In the genomic region with DNA sequence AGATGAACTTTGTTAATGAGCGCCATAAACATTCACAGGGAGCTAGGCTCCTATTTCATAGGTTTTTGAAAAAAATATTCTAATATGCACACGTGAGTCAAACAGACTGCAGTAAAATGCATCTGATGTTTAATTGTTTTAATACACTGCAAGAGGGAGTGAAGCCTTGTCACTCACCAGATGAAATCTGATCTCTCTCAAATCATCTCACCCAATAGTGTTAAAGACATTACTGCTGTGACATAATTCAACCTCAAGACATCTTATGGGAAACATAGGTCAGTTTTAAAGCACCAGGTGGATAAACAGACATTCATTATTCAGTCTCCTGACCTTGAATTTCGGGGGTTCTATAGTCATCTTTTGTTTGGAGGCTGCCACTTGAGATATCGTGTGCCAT, we compare ENCODE assay signal across 1 cellular context.
TF ChIP-seq lines count a peak whose summit lies in the region.

No MANE protein-coding gene starts in this region.

TF ChIP-seq in HEK293, 187 proteins besides CTCF, POLR2A, EP300 and RAD21 (continued from another document):
- TF ChIP-seq, protein P1, sequence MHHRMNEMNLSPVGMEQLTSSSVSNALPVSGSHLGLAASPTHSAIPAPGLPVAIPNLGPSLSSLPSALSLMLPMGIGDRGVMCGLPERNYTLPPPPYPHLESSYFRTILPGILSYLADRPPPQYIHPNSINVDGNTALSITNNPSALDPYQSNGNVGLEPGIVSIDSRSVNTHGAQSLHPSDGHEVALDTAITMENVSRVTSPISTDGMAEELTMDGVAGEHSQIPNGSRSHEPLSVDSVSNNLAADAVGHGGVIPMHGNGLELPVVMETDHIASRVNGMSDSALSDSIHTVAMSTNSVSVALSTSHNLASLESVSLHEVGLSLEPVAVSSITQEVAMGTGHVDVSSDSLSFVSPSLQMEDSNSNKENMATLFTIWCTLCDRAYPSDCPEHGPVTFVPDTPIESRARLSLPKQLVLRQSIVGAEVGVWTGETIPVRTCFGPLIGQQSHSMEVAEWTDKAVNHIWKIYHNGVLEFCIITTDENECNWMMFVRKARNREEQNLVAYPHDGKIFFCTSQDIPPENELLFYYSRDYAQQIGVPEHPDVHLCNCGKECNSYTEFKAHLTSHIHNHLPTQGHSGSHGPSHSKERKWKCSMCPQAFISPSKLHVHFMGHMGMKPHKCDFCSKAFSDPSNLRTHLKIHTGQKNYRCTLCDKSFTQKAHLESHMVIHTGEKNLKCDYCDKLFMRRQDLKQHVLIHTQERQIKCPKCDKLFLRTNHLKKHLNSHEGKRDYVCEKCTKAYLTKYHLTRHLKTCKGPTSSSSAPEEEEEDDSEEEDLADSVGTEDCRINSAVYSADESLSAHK (tag by site-specific recombination; IDR thresholded peaks at IDR 0.05), result peak; percentile 39; the same call in 1 of the 2 replicates
- TF ChIP-seq MZF1 (tag by site-specific recombination; IDR thresholded peaks at IDR 0.05; ENCODE audit: borderline replicate concordance) (no peak), SP7 (tag by site-specific recombination; IDR thresholded peaks at IDR 0.05) (peak; percentile 44; the same call in 1 of the 2 replicates), WT1 (tag by site-specific recombination; IDR thresholded peaks at IDR 0.05) (peak; percentile 96), ZNF843 (tag by site-specific recombination; IDR thresholded peaks at IDR 0.05) (peak; percentile 88), PRDM6 (tag by site-specific recombination; IDR thresholded peaks at IDR 0.05) (peak; percentile 94), ZNF664 (tag by site-specific recombination; IDR thresholded peaks at IDR 0.05) (no peak), BCL11B (tag by site-specific recombination; IDR thresholded peaks at IDR 0.05; ENCODE audit: low read depth) (no peak), ZNF560 (tag by site-specific recombination; IDR thresholded peaks at IDR 0.05; ENCODE audit: borderline replicate concordance) (no peak), ZNF501 (tag by site-specific recombination; IDR thresholded peaks at IDR 0.05) (peak; percentile 38; the same call in 1 of the 2 replicates), GFI1B (tag by site-specific recombination; IDR thresholded peaks at IDR 0.05) (no peak), YY1 (tag by site-specific recombination; IDR thresholded peaks at IDR 0.05) (no peak), ZNF660 (tag by site-specific recombination; IDR thresholded peaks at IDR 0.05) (no peak), ZNF623 (tag by site-specific recombination; IDR thresholded peaks at IDR 0.05) (no peak), KLF7 (tag by site-specific recombination; IDR thresholded peaks at IDR 0.05; ENCODE audit: borderline replicate concordance) (no peak), ZNF629 (tag by site-specific recombination; IDR thresholded peaks at IDR 0.05) (peak; percentile 50; the same call in 1 of the 2 replicates), OVOL3 (tag by site-specific recombination; IDR thresholded peaks at IDR 0.05) (0 out of 2 replicates have a peak, but pooled peaks have one; percentile 19), ZNF302 (tag by site-specific recombination; IDR thresholded peaks at IDR 0.05; ENCODE audit: low read depth) (no peak), OSR2 (tag by site-specific recombination; IDR thresholded peaks at IDR 0.05) (peak; percentile 55), ZBTB20 (tag by site-specific recombination; IDR thresholded peaks at IDR 0.05) (peak; percentile 72), ZNF155 (tag by site-specific recombination; IDR thresholded peaks at IDR 0.05) (no peak), ZNF19 (tag by site-specific recombination; IDR thresholded peaks at IDR 0.05; ENCODE audit: low read depth) (no peak), ZEB2 (tag by site-specific recombination; IDR thresholded peaks at IDR 0.05) (peak; percentile 75; the same call in 1 of the 2 replicates), ZXDB (tag by site-specific recombination; IDR thresholded peaks at IDR 0.05) (peak; percentile 71), ZSCAN30 (tag by site-specific recombination; IDR thresholded peaks at IDR 0.05) (0 out of 2 replicates have a peak, but pooled peaks have one; percentile 11), FEZF1 (tag by site-specific recombination; IDR thresholded peaks at IDR 0.05) (peak; percentile 33; the same call in 1 of the 2 replicates), ZNF114 (tag by site-specific recombination; IDR thresholded peaks at IDR 0.05) (no peak), ZNF366 (tag by site-specific recombination; conservative IDR thresholded peaks at IDR 0.05) (peak; percentile 83), ZNF335 (tag by site-specific recombination; conservative IDR thresholded peaks at IDR 0.05) (no peak), ZNF610 (tag by site-specific recombination; IDR thresholded peaks at IDR 0.05; ENCODE audit: borderline replicate concordance) (0 out of 2 replicates have a peak, but pooled peaks have one; percentile 36), BCL11A (tag by site-specific recombination; IDR thresholded peaks at IDR 0.05; ENCODE audit: low read depth) (0 out of 2 replicates have a peak, but pooled peaks have one; percentile 51), MEIS1 (CRISPR knock-in tag; IDR thresholded peaks at IDR 0.05; ENCODE audit: borderline replicate concordance) (0 out of 2 replicates have a peak, but pooled peaks have one; percentile 58), GLI2 (tag by site-specific recombination; IDR thresholded peaks at IDR 0.05; ENCODE audit: borderline replicate concordance, low read depth) (peak; percentile 9; the same call in 1 of the 2 replicates), ZNF37A (tag by site-specific recombination; IDR thresholded peaks at IDR 0.05) (no peak), ZBTB8A (tag by site-specific recombination; IDR thresholded peaks at IDR 0.05) (no peak), ZNF707 (tag by site-specific recombination; IDR thresholded peaks at IDR 0.05) (no peak), ZNF362 (tag by site-specific recombination; IDR thresholded peaks at IDR 0.05) (peak; percentile 46; the same call in 1 of the 2 replicates), ZNF24 (tag by site-specific recombination; IDR thresholded peaks at IDR 0.05) (no peak; the same call in 1 of the 2 replicates), ZNF529 (tag by site-specific recombination; IDR thresholded peaks at IDR 0.05; ENCODE audit: insufficient replicate concordance) (no peak)
- TF ChIP-seq, protein P2, sequence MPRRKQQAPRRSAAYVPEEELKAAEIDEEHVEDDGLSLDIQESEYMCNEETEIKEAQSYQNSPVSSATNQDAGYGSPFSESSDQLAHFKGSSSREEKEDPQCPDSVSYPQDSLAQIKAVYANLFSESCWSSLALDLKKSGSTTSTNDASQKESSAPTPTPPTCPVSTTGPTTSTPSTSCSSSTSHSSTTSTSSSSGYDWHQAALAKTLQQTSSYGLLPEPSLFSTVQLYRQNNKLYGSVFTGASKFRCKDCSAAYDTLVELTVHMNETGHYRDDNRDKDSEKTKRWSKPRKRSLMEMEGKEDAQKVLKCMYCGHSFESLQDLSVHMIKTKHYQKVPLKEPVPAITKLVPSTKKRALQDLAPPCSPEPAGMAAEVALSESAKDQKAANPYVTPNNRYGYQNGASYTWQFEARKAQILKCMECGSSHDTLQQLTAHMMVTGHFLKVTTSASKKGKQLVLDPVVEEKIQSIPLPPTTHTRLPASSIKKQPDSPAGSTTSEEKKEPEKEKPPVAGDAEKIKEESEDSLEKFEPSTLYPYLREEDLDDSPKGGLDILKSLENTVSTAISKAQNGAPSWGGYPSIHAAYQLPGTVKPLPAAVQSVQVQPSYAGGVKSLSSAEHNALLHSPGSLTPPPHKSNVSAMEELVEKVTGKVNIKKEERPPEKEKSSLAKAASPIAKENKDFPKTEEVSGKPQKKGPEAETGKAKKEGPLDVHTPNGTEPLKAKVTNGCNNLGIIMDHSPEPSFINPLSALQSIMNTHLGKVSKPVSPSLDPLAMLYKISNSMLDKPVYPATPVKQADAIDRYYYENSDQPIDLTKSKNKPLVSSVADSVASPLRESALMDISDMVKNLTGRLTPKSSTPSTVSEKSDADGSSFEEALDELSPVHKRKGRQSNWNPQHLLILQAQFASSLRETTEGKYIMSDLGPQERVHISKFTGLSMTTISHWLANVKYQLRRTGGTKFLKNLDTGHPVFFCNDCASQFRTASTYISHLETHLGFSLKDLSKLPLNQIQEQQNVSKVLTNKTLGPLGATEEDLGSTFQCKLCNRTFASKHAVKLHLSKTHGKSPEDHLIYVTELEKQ (tag by site-specific recombination; IDR thresholded peaks at IDR 0.05; ENCODE audit: borderline replicate concordance), result 0 out of 2 replicates have a peak, but pooled peaks have one; percentile 62
- TF ChIP-seq, protein P3, sequence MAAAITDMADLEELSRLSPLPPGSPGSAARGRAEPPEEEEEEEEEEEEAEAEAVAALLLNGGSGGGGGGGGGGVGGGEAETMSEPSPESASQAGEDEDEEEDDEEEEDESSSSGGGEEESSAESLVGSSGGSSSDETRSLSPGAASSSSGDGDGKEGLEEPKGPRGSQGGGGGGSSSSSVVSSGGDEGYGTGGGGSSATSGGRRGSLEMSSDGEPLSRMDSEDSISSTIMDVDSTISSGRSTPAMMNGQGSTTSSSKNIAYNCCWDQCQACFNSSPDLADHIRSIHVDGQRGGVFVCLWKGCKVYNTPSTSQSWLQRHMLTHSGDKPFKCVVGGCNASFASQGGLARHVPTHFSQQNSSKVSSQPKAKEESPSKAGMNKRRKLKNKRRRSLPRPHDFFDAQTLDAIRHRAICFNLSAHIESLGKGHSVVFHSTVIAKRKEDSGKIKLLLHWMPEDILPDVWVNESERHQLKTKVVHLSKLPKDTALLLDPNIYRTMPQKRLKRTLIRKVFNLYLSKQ (tag by site-specific recombination; IDR thresholded peaks at IDR 0.05; ENCODE audit: borderline replicate concordance), result no peak
- TF ChIP-seq, protein P4, sequence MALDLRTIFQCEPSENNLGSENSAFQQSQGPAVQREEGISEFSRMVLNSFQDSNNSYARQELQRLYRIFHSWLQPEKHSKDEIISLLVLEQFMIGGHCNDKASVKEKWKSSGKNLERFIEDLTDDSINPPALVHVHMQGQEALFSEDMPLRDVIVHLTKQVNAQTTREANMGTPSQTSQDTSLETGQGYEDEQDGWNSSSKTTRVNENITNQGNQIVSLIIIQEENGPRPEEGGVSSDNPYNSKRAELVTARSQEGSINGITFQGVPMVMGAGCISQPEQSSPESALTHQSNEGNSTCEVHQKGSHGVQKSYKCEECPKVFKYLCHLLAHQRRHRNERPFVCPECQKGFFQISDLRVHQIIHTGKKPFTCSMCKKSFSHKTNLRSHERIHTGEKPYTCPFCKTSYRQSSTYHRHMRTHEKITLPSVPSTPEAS (tag by site-specific recombination; IDR thresholded peaks at IDR 0.05), result no peak
- TF ChIP-seq, protein P5, sequence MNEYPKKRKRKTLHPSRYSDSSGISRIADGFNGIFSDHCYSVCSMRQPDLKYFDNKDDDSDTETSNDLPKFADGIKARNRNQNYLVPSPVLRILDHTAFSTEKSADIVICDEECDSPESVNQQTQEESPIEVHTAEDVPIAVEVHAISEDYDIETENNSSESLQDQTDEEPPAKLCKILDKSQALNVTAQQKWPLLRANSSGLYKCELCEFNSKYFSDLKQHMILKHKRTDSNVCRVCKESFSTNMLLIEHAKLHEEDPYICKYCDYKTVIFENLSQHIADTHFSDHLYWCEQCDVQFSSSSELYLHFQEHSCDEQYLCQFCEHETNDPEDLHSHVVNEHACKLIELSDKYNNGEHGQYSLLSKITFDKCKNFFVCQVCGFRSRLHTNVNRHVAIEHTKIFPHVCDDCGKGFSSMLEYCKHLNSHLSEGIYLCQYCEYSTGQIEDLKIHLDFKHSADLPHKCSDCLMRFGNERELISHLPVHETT (tag by site-specific recombination; IDR thresholded peaks at IDR 0.05), result no peak
- TF ChIP-seq, protein P6, sequence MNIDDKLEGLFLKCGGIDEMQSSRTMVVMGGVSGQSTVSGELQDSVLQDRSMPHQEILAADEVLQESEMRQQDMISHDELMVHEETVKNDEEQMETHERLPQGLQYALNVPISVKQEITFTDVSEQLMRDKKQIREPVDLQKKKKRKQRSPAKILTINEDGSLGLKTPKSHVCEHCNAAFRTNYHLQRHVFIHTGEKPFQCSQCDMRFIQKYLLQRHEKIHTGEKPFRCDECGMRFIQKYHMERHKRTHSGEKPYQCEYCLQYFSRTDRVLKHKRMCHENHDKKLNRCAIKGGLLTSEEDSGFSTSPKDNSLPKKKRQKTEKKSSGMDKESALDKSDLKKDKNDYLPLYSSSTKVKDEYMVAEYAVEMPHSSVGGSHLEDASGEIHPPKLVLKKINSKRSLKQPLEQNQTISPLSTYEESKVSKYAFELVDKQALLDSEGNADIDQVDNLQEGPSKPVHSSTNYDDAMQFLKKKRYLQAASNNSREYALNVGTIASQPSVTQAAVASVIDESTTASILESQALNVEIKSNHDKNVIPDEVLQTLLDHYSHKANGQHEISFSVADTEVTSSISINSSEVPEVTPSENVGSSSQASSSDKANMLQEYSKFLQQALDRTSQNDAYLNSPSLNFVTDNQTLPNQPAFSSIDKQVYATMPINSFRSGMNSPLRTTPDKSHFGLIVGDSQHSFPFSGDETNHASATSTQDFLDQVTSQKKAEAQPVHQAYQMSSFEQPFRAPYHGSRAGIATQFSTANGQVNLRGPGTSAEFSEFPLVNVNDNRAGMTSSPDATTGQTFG (tag by site-specific recombination; IDR thresholded peaks at IDR 0.05; ENCODE audit: borderline replicate concordance), result no peak
- TF ChIP-seq, protein P7, sequence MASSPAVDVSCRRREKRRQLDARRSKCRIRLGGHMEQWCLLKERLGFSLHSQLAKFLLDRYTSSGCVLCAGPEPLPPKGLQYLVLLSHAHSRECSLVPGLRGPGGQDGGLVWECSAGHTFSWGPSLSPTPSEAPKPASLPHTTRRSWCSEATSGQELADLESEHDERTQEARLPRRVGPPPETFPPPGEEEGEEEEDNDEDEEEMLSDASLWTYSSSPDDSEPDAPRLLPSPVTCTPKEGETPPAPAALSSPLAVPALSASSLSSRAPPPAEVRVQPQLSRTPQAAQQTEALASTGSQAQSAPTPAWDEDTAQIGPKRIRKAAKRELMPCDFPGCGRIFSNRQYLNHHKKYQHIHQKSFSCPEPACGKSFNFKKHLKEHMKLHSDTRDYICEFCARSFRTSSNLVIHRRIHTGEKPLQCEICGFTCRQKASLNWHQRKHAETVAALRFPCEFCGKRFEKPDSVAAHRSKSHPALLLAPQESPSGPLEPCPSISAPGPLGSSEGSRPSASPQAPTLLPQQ (tag by site-specific recombination; IDR thresholded peaks at IDR 0.05), result 0 out of 2 replicates have a peak, but pooled peaks have one; percentile 27
TF ChIP-seq in HEK293: peak in this region for 25.
